Comparison of ENCODE assay signal across 8 cellular contexts in the genomic region with DNA sequence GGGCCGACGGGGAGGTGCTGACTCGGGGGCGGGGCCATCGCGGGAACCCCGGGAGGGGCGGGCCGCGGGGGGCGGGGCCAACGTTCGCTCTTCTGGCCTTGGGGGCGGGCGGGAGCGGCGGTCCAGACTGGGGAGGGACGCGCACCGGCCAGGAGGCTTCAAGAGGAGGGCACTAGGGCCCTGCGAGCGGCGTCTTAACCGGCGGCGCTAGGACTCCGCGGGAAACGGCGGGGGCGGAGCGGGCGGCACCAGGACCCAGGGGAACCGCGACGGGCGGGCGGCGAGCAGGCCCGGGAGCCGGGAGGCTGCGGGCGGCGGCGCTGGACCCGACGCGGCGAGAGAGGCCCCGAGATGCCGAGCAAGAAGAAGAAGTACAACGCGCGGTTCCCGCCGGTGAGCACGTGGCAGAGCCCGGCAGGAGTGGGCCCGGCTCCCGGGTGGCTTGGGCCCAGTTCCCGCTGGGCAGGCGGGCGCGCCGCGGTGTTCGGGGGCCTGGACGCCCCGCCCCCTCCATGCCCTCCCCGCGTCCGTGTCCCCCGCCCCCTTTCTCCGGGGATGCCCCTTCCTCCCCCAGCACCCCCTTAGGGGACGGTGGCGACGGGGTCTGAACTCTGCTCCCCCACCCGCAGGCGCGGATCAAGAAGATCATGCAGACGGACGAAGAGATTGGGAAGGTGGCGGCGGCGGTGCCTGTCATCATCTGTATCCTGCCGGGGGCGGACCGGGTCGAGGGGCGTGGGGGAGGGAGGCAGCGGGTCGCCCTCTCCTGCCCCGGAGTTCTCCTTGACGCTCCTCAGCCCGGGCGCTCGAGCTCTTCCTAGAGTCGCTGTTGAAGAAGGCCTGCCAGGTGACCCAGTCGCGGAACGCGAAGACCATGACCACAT. TPM values are rescaled to one million over a fixed set of nuclear protein-coding genes. Genes with fewer than 3 reads are reported as not detected.
DNase-seq lines count a peak whose midpoint lies in the region; ATAC-seq and TF ChIP-seq lines count a peak whose summit lies in the region.

DRAP1 (plus strand) TSS at position 276 of the 884 bp plus-strand sequence; CDS start at position 352, 76 bp downstream.

- WGBS in liver: under 1% methylated on average over 102 of the region's 102 CpGs

- DNase-seq in HK-2 (ENCODE audit: unreplicated experiment): peak; percentile 97
- DNase-seq in NCI-H82 treated with DMSO at 0.1 percent for 48 hours (lab: John Stamatoyannopoulos, UW; ENCODE audit: unreplicated experiment): peak; percentile 92
- peak; percentile 99 for DNase-seq in activated CD4-positive, alpha-beta memory T cell treated with anti-CD3 and anti-CD28 coated beads for 36 hours
- peak; percentile 92 to 99 for DNase-seq in dermis microvascular lymphatic vessel endothelial cell (ENCODE audit: low read depth in 2 of 2)
- DNase-seq in stimulated activated CD4-positive, alpha-beta T cell treated with anti-CD3 and anti-CD28 coated beads, Interleukin-4, amount 100 ng/mL, for 1 hour: peak; percentile 99

- intact Hi-C loops in activated CD4-positive, alpha-beta memory T cell treated with anti-CD3 and anti-CD28 coated beads for 36 hours (cut with micrococcal nuclease): loop anchor here (1.0 to 5.0 kb wide), 7 partner anchors 9 to 207 kb away; partner anchors contain the start of genes CCDC85B, CFL1, FOSL1 and KAT5

- peak within 1 kb of the TSS; percentile 94 for H3K27ac ChIP-seq in C4-2B
- H3K27ac ChIP-seq in liver (ENCODE audit: low read depth in 1 of 2, low read length in 2 of 2): peak within 1 kb of the TSS; percentile 68 to 82

- H3K36me3 ChIP-seq in liver (ENCODE audit: control insufficient read depth in 4 of 4, insufficient read depth in 3 of 4, low read depth in 1 of 4, low read length in 3 of 4): peaks cover 0 to 9% (median 4%) of the 10 kb centered on the region in 4 donors

- TF ChIP-seq CTCF in C4-2B (conservative IDR thresholded peaks at IDR 0.05) (no peak), liver (IDR thresholded peaks at IDR 0.05; ENCODE audit: low read depth, low read length, missing input control) (no peak)

- no peaks in the 10 kb centered on the region for H3K27me3 ChIP-seq in liver (ENCODE audit: control insufficient read depth in 4 of 4, insufficient read depth in 4 of 4, low read length in 3 of 4)

- H3K4me3 Mint-ChIP-seq in activated CD4-positive, alpha-beta memory T cell treated with anti-CD3 and anti-CD28 coated beads for 36 hours: peak within 1 kb of the TSS; percentile 90

- H3K9me3 Mint-ChIP-seq in activated CD4-positive, alpha-beta memory T cell treated with anti-CD3 and anti-CD28 coated beads for 36 hours: no peaks in the 10 kb centered on the region

- no peaks in the 10 kb centered on the region for H3K27me3 Mint-ChIP-seq in activated CD4-positive, alpha-beta memory T cell treated with anti-CD3 and anti-CD28 coated beads for 36 hours

- H3K4me1 Mint-ChIP-seq in activated CD4-positive, alpha-beta memory T cell treated with anti-CD3 and anti-CD28 coated beads for 36 hours (ENCODE audit: low read depth): peaks cover 33% of the 10 kb centered on the region

- H3K9me3 ChIP-seq in liver (ENCODE audit: control insufficient read depth in 4 of 4, low read length in 3 of 4): no peaks in the 10 kb centered on the region

- peak within 1 kb of the TSS; percentile 33 to 93 for H3K9ac ChIP-seq in liver (ENCODE audit: low read depth in 1 of 2, low read length in 2 of 2)

- ATAC-seq in GM19452 (IDR thresholded peaks at IDR 0.05; ENCODE audit: unreplicated experiment): peak; percentile 79

- peaks cover 16% of the 10 kb centered on the region for H3K36me3 Mint-ChIP-seq in activated CD4-positive, alpha-beta memory T cell treated with anti-CD3 and anti-CD28 coated beads for 36 hours

- peak in 1 of 2 donors; percentile 61 for TF ChIP-seq RAD21 in liver (IDR thresholded peaks at IDR 0.05)

- H3K4me3 ChIP-seq in liver (ENCODE audit: low read depth in 1 of 3, low read length in 3 of 3): peak within 1 kb of the TSS; percentile 85 to 93 (median 86)

- peaks cover 7 to 31% (median 21%) of the 10 kb centered on the region in 4 donors for H3K4me1 ChIP-seq in liver (ENCODE audit: control insufficient read depth in 4 of 4, insufficient read depth in 4 of 4, low read length in 3 of 4)

- POLR2A ChIA-PET in activated CD4-positive, alpha-beta memory T cell treated with anti-CD3 and anti-CD28 coated beads for 36 hours (lab: Charles Lee): interaction anchor here (1.0 to 2.1 kb wide), 5 partner anchors 18 to 207 kb away, joined by 3 to 19 read pairs (median 6); partner anchors contain the start of genes CCDC85B, FOSL1 and KAT5

- CTCF ChIA-PET in activated CD4-positive, alpha-beta memory T cell treated with anti-CD3 and anti-CD28 coated beads for 36 hours (lab: Charles Lee): interaction anchor here (1.7 kb wide), 2 partner anchors 29 to 35 kb away, joined by 4 to 6 read pairs; partner anchors contain the start of gene CCDC85B

- peak within 1 kb of the TSS; percentile 84 for H3K27ac Mint-ChIP-seq in activated CD4-positive, alpha-beta memory T cell treated with anti-CD3 and anti-CD28 coated beads for 36 hours

TF ChIP-seq in liver, 16 proteins besides CTCF, POLR2A, EP300 and RAD21:
- no peak for TF ChIP-seq TAF1 (conservative IDR thresholded peaks at IDR 0.05)
- TF ChIP-seq ATF3 (IDR thresholded peaks at IDR 0.05): no peak
- TF ChIP-seq GABPA (IDR thresholded peaks at IDR 0.05 in 1 of 2, conservative IDR thresholded peaks at IDR 0.05 in 1 of 2): peak in 1 of 2 donors; percentile 77
- no peak for TF ChIP-seq MAX (IDR thresholded peaks at IDR 0.05)
- TF ChIP-seq YY1 (IDR thresholded peaks at IDR 0.05): no peak
- TF ChIP-seq ZBTB33 (IDR thresholded peaks at IDR 0.05): no peak
- TF ChIP-seq EGR1 (IDR thresholded peaks at IDR 0.05; ENCODE audit: low read depth in 2 of 2): peak; percentile 86 to 96
- peak; percentile 36 to 51 for TF ChIP-seq HNF4A (conservative IDR thresholded peaks at IDR 0.05)
- TF ChIP-seq FOXA2 (IDR thresholded peaks at IDR 0.05): no peak
- no peak for TF ChIP-seq NR2F2 (IDR thresholded peaks at IDR 0.05)
- no peak for TF ChIP-seq HNF4G (IDR thresholded peaks at IDR 0.05)
- peak; percentile 36 for TF ChIP-seq REST (IDR thresholded peaks at IDR 0.05)
- peak; percentile 27 for TF ChIP-seq FOXA1 (IDR thresholded peaks at IDR 0.05)
- TF ChIP-seq RXRA (IDR thresholded peaks at IDR 0.05): peak in 1 of 2 donors; percentile 16
- peak; percentile 82 for TF ChIP-seq SP1 (IDR thresholded peaks at IDR 0.05)
- TF ChIP-seq JUND (IDR thresholded peaks at IDR 0.05): no peak

RNA-seq across cellular contexts. Expression of gene DRAP1, which starts in this region (rescaled TPM):
- total RNA-seq in activated CD4-positive, alpha-beta memory T cell treated with anti-CD3 and anti-CD28 coated beads for 36 hours: 100 to 1,000 TPM; 154 to 169 TPM
- total RNA-seq in dermis microvascular lymphatic vessel endothelial cell (67.3 and 84.5 TPM in 2 replicates), liver (10 to 100 TPM; 18.1 to 47.2 TPM)
- polyA plus RNA-seq in liver: 10 to 100 TPM; 37.3 to 57.3 TPM

Comparison
In these comparisons a context has a peak if more than half of its experiments do, and no peak if none do; other contexts are left out.
1. Peak in every context shown above with its lines: DNase-seq, ATAC-seq, H3K4me3 ChIP-seq and H3K27ac ChIP-seq.